Comparison of ENCODE assay signal across 15 cellular contexts in the genomic region with DNA sequence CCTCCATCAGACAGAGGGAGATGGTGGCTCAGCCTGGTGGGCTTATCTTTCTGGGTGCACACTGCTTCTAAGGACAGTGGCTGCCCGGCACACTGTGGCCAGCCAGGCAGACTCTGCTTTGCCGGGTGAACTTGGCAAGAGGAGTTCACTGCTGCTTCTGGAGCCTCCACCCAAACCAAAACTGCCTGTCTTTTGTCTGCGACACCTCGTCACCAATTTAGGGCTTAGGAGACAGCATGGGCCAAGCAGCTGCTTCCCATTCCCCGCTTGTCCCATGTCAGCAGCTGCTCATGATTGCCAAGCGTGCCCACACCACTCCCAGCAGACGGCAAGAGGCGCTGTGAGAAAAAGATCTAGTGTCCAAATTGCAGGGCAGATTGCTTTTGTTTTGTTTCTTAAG. TPM values are rescaled to one million over a fixed set of nuclear protein-coding genes. Genes with fewer than 3 reads are reported as not detected.
DNase-seq lines count a peak whose midpoint lies in the region; ATAC-seq and TF ChIP-seq lines count a peak whose summit lies in the region.
"Had no signal": no experiment of that assay in that cellular context is flagged by ENCODE, and none has a peak within 500 bp of the region (broad histone marks: within the 10 kb centered on the region; RNA-seq: fewer than 3 reads in every experiment).

No MANE protein-coding gene starts in this region.

- H3K27ac ChIP-seq in trophoblast cell (ENCODE audit: low read depth, low read length) (no peak overlapping the region), A673 (ENCODE audit: low read depth, low read length, poor library complexity, severe bottlenecking) (no peak overlapping the region), WERI-Rb-1 (no peak overlapping the region)
- H3K27ac ChIP-seq: A549 had no signal

- H4K12ac ChIP-seq in trophoblast cell (ENCODE audit: low read depth, low read length): no peak overlapping the region

- no peak overlapping the region for H3K4ac ChIP-seq in trophoblast cell (ENCODE audit: low read depth, low read length)

- peak overlapping the region; percentile 38 for H3K14ac ChIP-seq in trophoblast cell (ENCODE audit: low read length)

- H3K4me3 ChIP-seq in trophoblast cell (ENCODE audit: low read depth, low read length): no peak overlapping the region
- H3K4me3 ChIP-seq in A673 (ENCODE audit: low read depth, low read length, poor library complexity, severe bottlenecking): no peak overlapping the region
- H3K4me3 ChIP-seq in WERI-Rb-1 (ENCODE audit: low read depth, low read length): no peak overlapping the region
- H3K4me3 ChIP-seq: A549 had no signal

- TF ChIP-seq CTCF in A673 (conservative IDR thresholded peaks at IDR 0.05; ENCODE audit: low read depth, low read length) (no peak), WERI-Rb-1 (IDR thresholded peaks at IDR 0.05; ENCODE audit: low read depth, low read length) (no peak)

- peak overlapping the region; percentile 42 for H3K23ac ChIP-seq in trophoblast cell (ENCODE audit: low read length)

- peak overlapping the region; percentile 18 for H2BK5ac ChIP-seq in trophoblast cell (ENCODE audit: low read depth, low read length, poor library complexity)

- CTCF ChIA-PET in A673 (lab: Charles Lee): no interaction called here

- POLR2A ChIA-PET in A673 (lab: Charles Lee; ENCODE audit: low non-redundant PET): no interaction called here

- H3K4me1 ChIP-seq in trophoblast cell (ENCODE audit: control insufficient read depth in 1 of 2, insufficient read depth in 2 of 2, low read length in 2 of 2): peaks cover 20 to 27% of the 10 kb centered on the region in 2 experiments
- no peaks in the 10 kb centered on the region for H3K4me1 ChIP-seq in A673 (ENCODE audit: insufficient read depth, low read length, poor library complexity, severe bottlenecking)
- H3K4me1 ChIP-seq: A549 had no signal

- WGBS in trophoblast cell (ENCODE audit: extremely low coverage, insufficient coverage, insufficient read length): no CpG with 5 or more reads among the region's 8 CpGs

- DNase-seq in AG20443 (ENCODE audit: low spot score) (peak; percentile 58), epidermal melanocyte (ENCODE audit: insufficient read length, low spot score) (peak; percentile 43), left ventricle myocardium superior (peak; percentile 83), trophoblast cell (no peak), A673 (ENCODE audit: low spot score) (no peak), WERI-Rb-1 (no peak), cerebellum (ENCODE audit: low spot score) (no peak), sciatic nerve (ENCODE audit: low spot score) (no peak)
- DNase-seq: activated CD4-positive, alpha-beta T cell treated with anti-CD3 and anti-CD28 coated beads, Interleukin-2, amount 50 U/mL, for 4 hours; activated naive CD4-positive, alpha-beta T cell treated with anti-CD3 and anti-CD28 coated beads, Interleukin-2, amount 50 U/mL, for 16 hours; activated T-cell treated with anti-CD3 and anti-CD28 coated beads, Interleukin-2, amount 50 U/mL, for 1 hour; erythroblast; NCI-H2029; nucleus accumbens had no signal

- peak overlapping the region; percentile 64 for H4K8ac ChIP-seq in trophoblast cell (ENCODE audit: low read depth, low read length)

- peaks cover 24% of the 10 kb centered on the region for H3K79me1 ChIP-seq in trophoblast cell (ENCODE audit: low read length)

- BruUV-seq in A673 (replicated peaks; lab: Mats Ljungman, UMichigan): no TSS peak

- H3K9ac ChIP-seq in trophoblast cell (ENCODE audit: low read length): peak overlapping the region; percentile 51

- H2BK120ac ChIP-seq in trophoblast cell (ENCODE audit: insufficient read depth, low read length, poor library complexity): peak overlapping the region; percentile 13

- H2AK5ac ChIP-seq in trophoblast cell (ENCODE audit: low read length): peak overlapping the region; percentile 81

- H2BK12ac ChIP-seq in trophoblast cell (ENCODE audit: low read length): peak overlapping the region; percentile 28

- no peaks in the 10 kb centered on the region for H3K79me2 ChIP-seq in trophoblast cell (ENCODE audit: control insufficient read depth, insufficient read depth, low read length, poor library complexity)

- H3K36me3 ChIP-seq in trophoblast cell (ENCODE audit: control insufficient read depth in 1 of 2, insufficient read depth in 2 of 2, low read length in 2 of 2): no peaks in the 10 kb centered on the region
- H3K36me3 ChIP-seq in A673 (ENCODE audit: insufficient read depth, low read length, poor library complexity, severe bottlenecking): no peaks in the 10 kb centered on the region
- no peaks in the 10 kb centered on the region for H3K36me3 ChIP-seq in WERI-Rb-1

- intact Hi-C loops in left ventricle myocardium superior (cut with micrococcal nuclease) (no loop called here), A673 (cut with micrococcal nuclease; ENCODE audit: unreplicated experiment) (no loop called here), sciatic nerve (cut with DNase I) (no loop called here)

- H2AFZ ChIP-seq in trophoblast cell (ENCODE audit: insufficient read depth, low read length, poor library complexity): no peak overlapping the region

- peak overlapping the region; percentile 63 for H4K91ac ChIP-seq in trophoblast cell (ENCODE audit: low read depth, low read length)

- H3K27me3 ChIP-seq in trophoblast cell (ENCODE audit: insufficient read depth, low read length) (no peaks in the 10 kb centered on the region), A673 (replicated peaks; ENCODE audit: insufficient read depth, low read depth, low read length, poor library complexity) (peaks cover 13% of the 10 kb centered on the region), WERI-Rb-1 (ENCODE audit: insufficient read depth, low read depth, severe bottlenecking) (no peaks in the 10 kb centered on the region)

- ATAC-seq in left ventricle myocardium superior (peak; percentile 74), sciatic nerve (no peak)
- ATAC-seq: A549 had no signal

- H3K4me2 ChIP-seq in trophoblast cell (ENCODE audit: low read length): no peak overlapping the region
- H3K4me2 ChIP-seq: A549 had no signal

- H3K18ac ChIP-seq in trophoblast cell (ENCODE audit: low read length): peak overlapping the region; percentile 28

- peaks cover 3% of the 10 kb centered on the region for H3K9me3 ChIP-seq in trophoblast cell (ENCODE audit: insufficient read depth, low read depth, low read length)
- no peaks in the 10 kb centered on the region for H3K9me3 ChIP-seq in A673 (ENCODE audit: low read depth, low read length, poor library complexity, severe bottlenecking)
- H3K9me3 ChIP-seq in WERI-Rb-1 (ENCODE audit: severe bottlenecking): no peaks in the 10 kb centered on the region

RNA-seq across cellular contexts. Expression of a gene that starts 57.3 kb away (rescaled TPM):
- total RNA-seq in left ventricle myocardium superior (15.7 TPM), A673 (2021) (24.3 and 29.4 TPM in 2 replicates), cerebellum (6.8 TPM), sciatic nerve (8.9 TPM)
- 30.7 and 31.4 TPM in 2 replicates for polyA plus RNA-seq in trophoblast cell (2013)

RNA-seq across cellular contexts. Expression of a gene that starts 57.5 kb away (rescaled TPM):
- 7.9 TPM for total RNA-seq in left ventricle myocardium superior
- polyA plus RNA-seq in trophoblast cell (2013): 26.3 and 26.6 TPM in 2 replicates
- 57.2 and 58.2 TPM in 2 replicates for total RNA-seq in A673 (2021)
- 15.3 TPM for total RNA-seq in cerebellum
- total RNA-seq in sciatic nerve: 54.2 TPM

Comparison
In these comparisons a context has a peak if more than half of its experiments do, and no peak if none do; other contexts are left out.
1. DNase-seq: peak in AG20443 (single experiment), epidermal melanocyte (single experiment) and left ventricle myocardium superior (single experiment); none in trophoblast cell (0 of 2), A673 (single experiment), WERI-Rb-1 (single experiment), cerebellum (single experiment) and sciatic nerve (single experiment).